8 cellular contexts compared by ENCODE assay signal in genomic region chr18:12038661-12039417, GRCh38. TPM values are rescaled to one million over a fixed set of nuclear protein-coding genes. Genes with fewer than 3 reads are reported as not detected.
A peak's percentile ranks its signal among the peaks of the same experiment; 100 is the strongest.
DNase-seq lines count a peak whose midpoint lies in the region; ATAC-seq and TF ChIP-seq lines count a peak whose summit lies in the region.

No MANE protein-coding gene starts in this region.

- H3K36me3 ChIP-seq in MG63 (peaks cover 2% of the 10 kb centered on the region; the same call in 1 of the 2 replicates), adrenal gland (replicated peaks in 1 of 2) (no peaks in the 10 kb centered on the region), transverse colon (no peaks in the 10 kb centered on the region)

- H3K36me3 Mint-ChIP-seq in T-cell: no peaks in the 10 kb centered on the region

- H3K27me3 ChIP-seq in MG63 (no peaks in the 10 kb centered on the region), adrenal gland (no peaks in the 10 kb centered on the region), transverse colon (no peaks in the 10 kb centered on the region)

- peak; percentile 91 to 94 (median 93) for ATAC-seq in T-cell (replicated peaks in 1 of 4)
- peak; percentile 95 to 98 for ATAC-seq in left cardiac atrium

- TF ChIP-seq POLR2A in adrenal gland (IDR thresholded peaks at IDR 0.05) (peak in 1 of 2 donors; percentile 31), transverse colon (IDR thresholded peaks at IDR 0.05) (no peak)

- no peaks in the 10 kb centered on the region for H3K9me3 Mint-ChIP-seq in T-cell

- H3K4me1 ChIP-seq in adrenal gland (replicated peaks in 1 of 2) (peaks cover 0 to 3% of the 10 kb centered on the region in 2 donors), transverse colon (peaks cover 0 to 12% (median 10%) of the 10 kb centered on the region in 4 donors)

- peak overlapping the region; percentile 37 to 71 (median 57) for H3K4me3 Mint-ChIP-seq in T-cell

- peak; percentile 94 to 99 (median 98) for TF ChIP-seq CTCF in adrenal gland (IDR thresholded peaks at IDR 0.05)
- TF ChIP-seq CTCF in transverse colon (IDR thresholded peaks at IDR 0.05): peak; percentile 98 to 99 (median 98)

- peaks cover 2 to 6% (median 4%) of the 10 kb centered on the region in 3 donors for H3K4me1 Mint-ChIP-seq in T-cell

- in situ Hi-C loops in G401 (cut with HindIII; ENCODE audit: low sequenced_read_pairs) (no loop called here), transverse colon (cut with MboI; ENCODE audit: low pct_ligation_motif_present in 1 of 4, low pct_unique_long_range_greater_than_20kb in 1 of 4, low sequenced_read_pairs in 3 of 4) (loop anchor here (10.0 to 25.0 kb wide), 4 partner anchors 94 to 304 kb away; no protein-coding TSS in a partner anchor)

- CTCF ChIA-PET in T-cell (lab: Charles Lee): interaction anchor here (0.5 to 3.3 kb wide), 16 partner anchors 9 to 627 kb away, joined by 3 to 26 read pairs (median 4); no protein-coding TSS in a partner anchor

- DNase-seq in G401 (ENCODE audit: low spot score) (peak; percentile 74), GOT3 (lab: John Stamatoyannopoulos, UW) (peak; percentile 2), MG63 (peak; percentile 65), T-cell (peak; percentile 30 to 77 (median 56)), adrenal gland (peak; percentile 78 to 92 (median 88)), left cardiac atrium (peak; percentile 83), posterior cingulate gyrus (peak; percentile 69 to 97 (median 82)), transverse colon (peak; percentile 89)

- H3K9me3 ChIP-seq in MG63 (no peaks in the 10 kb centered on the region), adrenal gland (replicated peaks in 1 of 3) (no peaks in the 10 kb centered on the region), transverse colon (no peaks in the 10 kb centered on the region)

- TF ChIP-seq EP300 in transverse colon (IDR thresholded peaks at IDR 0.05; ENCODE audit: low read depth): no peak

- H3K27ac ChIP-seq in adrenal gland (no peak overlapping the region), transverse colon (peak overlapping the region in 3 of 4 donors; percentile 4 to 36 (median 33))

- POLR2A ChIA-PET in T-cell (lab: Charles Lee): no interaction called here

- no peak overlapping the region for H3K27ac Mint-ChIP-seq in T-cell

- H3K27me3 Mint-ChIP-seq in T-cell: peaks cover 16 to 18% of the 10 kb centered on the region in 2 donors

- WGBS in adrenal gland, 4 donors: 2 to 4% (median 3%) methylated on average over 18 to 70 of the region's 70 CpGs
- WGBS in transverse colon (ENCODE audit: low coverage in 1 of 2), 2 donors: 1 to 5% methylated on average over 11 to 60 of the region's 70 CpGs

- intact Hi-C loops in adrenal gland (cut with DNase I) (loop anchor here in 1 of 2 donors (5.0 to 10.0 kb wide), 2 partner anchors 102 to 304 kb away; no protein-coding TSS in a partner anchor), left cardiac atrium (cut with DNase I) (loop anchor here (2.0 to 5.0 kb wide), 4 partner anchors 42 to 306 kb away; no protein-coding TSS in a partner anchor), posterior cingulate gyrus (cut with DNase I) (loop anchor here (1.0 to 5.0 kb wide), 3 partner anchors 101 to 382 kb away; no protein-coding TSS in a partner anchor), transverse colon (cut with DNase I; ENCODE audit: low total_unique reads) (loop anchor here (5.0 kb wide), 1 partner anchor 102 kb away; no protein-coding TSS in a partner anchor)

- H3K4me3 ChIP-seq in MG63 (peak overlapping the region; percentile 38), adrenal gland (peak overlapping the region in 2 of 4 donors; percentile 41 to 58), transverse colon (peak overlapping the region; percentile 3 to 65 (median 43))

RNA-seq across cellular contexts. Expression of gene ANKRD62, which starts 54.8 kb away (rescaled TPM):
- not detected in 2 replicates for total RNA-seq in G401 (2014; rRNA removed; shearing (Covaris generic))
- not detected in 2 replicates for total RNA-seq in MG63 (2014; rRNA removed; shearing (Covaris generic); ENCODE audit: low replicate concordance)
- total RNA-seq in T-cell (not detected), adrenal gland (not detected), left cardiac atrium (not detected), transverse colon (1 to 10 TPM in 1 of 4 donors, under 1 TPM in 2, not detected in 1; 0.20 to 1.4 (median 0.32) TPM)
- not detected for polyA plus RNA-seq in adrenal gland

RNA-seq across cellular contexts. Expression of gene IMPA2, which starts 57.5 kb away (rescaled TPM):
- total RNA-seq in G401 (2014; rRNA removed; shearing (Covaris generic)): 51.4 and 55.8 TPM in 2 replicates
- 70.0 and 90.8 TPM in 2 replicates for total RNA-seq in MG63 (2014; rRNA removed; shearing (Covaris generic); ENCODE audit: low replicate concordance)
- total RNA-seq in T-cell: 10 to 100 TPM in 1 of 5 donors, 1 to 10 TPM in 4; 3.1 to 12.2 (median 5.0) TPM
- total RNA-seq in adrenal gland: 10 to 100 TPM; 18.3 to 41.3 (median 21.8) TPM
- 10 to 100 TPM in 1 of 3 donors, 1 to 10 TPM in 2; 7.9 to 11.0 (median 9.6) TPM for polyA plus RNA-seq in adrenal gland
- total RNA-seq in left cardiac atrium: 10 to 100 TPM; 17.2 to 28.4 TPM
- total RNA-seq in transverse colon: 100 to 1,000 TPM in 1 of 4 donors, 10 to 100 TPM in 3; 50.1 to 290 (median 84.6) TPM

Comparison
In these comparisons a context has a peak if more than half of its experiments do, and no peak if none do; other contexts are left out.
1. DNase-seq: peak in every context shown above with its lines; median percentile 89 in transverse colon; 88 in adrenal gland; 83 in left cardiac atrium; 82 in posterior cingulate gyrus; 74 in G401; 65 in MG63; 56 in T-cell; 2 in GOT3.
2. H3K27ac ChIP-seq: peak in transverse colon (3 of 4); none in adrenal gland (0 of 5).